Comparison of ENCODE assay signal across 24 cellular contexts in the genomic region with DNA sequence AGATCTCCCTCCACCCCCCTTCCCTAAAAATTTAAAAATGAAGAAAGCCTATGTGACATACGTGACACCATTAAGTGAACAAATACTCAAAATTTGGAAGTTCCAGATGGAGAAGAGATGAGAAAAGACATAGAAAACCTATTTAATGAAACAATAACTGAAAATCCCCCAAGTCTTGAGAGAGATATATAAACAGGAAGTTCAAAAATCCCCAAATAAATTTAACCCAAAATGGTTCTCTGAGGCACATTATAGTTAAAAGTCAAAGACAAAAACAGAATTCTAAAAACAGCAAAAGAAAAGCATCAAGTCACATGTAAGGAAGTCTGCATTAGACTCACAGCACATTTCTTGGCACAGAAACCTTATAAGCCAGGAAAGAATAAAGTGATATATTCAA.
A peak's percentile ranks its signal among the peaks of the same experiment; 100 is the strongest.
DNase-seq lines count a peak whose midpoint lies in the region; ATAC-seq and TF ChIP-seq lines count a peak whose summit lies in the region.
"Had no signal": no experiment of that assay in that cellular context is flagged by ENCODE, and none has a peak within 500 bp of the region (broad histone marks: within the 10 kb centered on the region; RNA-seq: fewer than 3 reads in every experiment).

No MANE protein-coding gene starts in this region.

- H3K36me3 ChIP-seq in DOHH2 (ENCODE audit: control insufficient read depth, low read length), result no peaks in the 10 kb centered on the region
- H3K36me3 ChIP-seq: BLaER1, HAP-1 had no signal

- no peaks in the 10 kb centered on the region for H3K27me3 ChIP-seq in DOHH2 (ENCODE audit: control insufficient read depth, low read length)
- H3K27me3 ChIP-seq in right cardiac atrium (ENCODE audit: control insufficient read depth, insufficient read depth), result no peaks in the 10 kb centered on the region
- H3K27me3 ChIP-seq: BLaER1 had no signal

- H3K27ac Mint-ChIP-seq in naive B cell, result peak overlapping the region in 5 of 6 donors; percentile 21 to 76 (median 67)
- H3K27ac Mint-ChIP-seq: CD4-positive, CD25-positive, alpha-beta regulatory T cell; HFFc6 had no signal

- H4K20me1 ChIP-seq in DOHH2 (ENCODE audit: control insufficient read depth, insufficient read depth, low read depth, low read length), result no peaks in the 10 kb centered on the region
- H4K20me1 ChIP-seq: BLaER1 had no signal

- 84% methylated on average over 1 of the region's 1 CpG for WGBS in right cardiac atrium

- intact Hi-C loops in right cardiac atrium (cut with DNase I), result no loop called here

- no peak for TF ChIP-seq CTCF in DOHH2 (IDR thresholded peaks at IDR 0.05; ENCODE audit: low read depth, low read length, poor library complexity, severe bottlenecking)

- H3K36me3 Mint-ChIP-seq in naive B cell, result peaks cover 23 to 30% of the 10 kb centered on the region in 2 donors
- H3K36me3 Mint-ChIP-seq: CD4-positive, CD25-positive, alpha-beta regulatory T cell had no signal

- peaks cover 19 to 55% (median 46%) of the 10 kb centered on the region in 7 donors for H3K9me3 Mint-ChIP-seq in naive B cell

- H3K4me1 ChIP-seq in DOHH2 (ENCODE audit: control insufficient read depth, low read length) (peaks cover 23% of the 10 kb centered on the region), right cardiac atrium (ENCODE audit: control insufficient read depth, insufficient read depth, low read length) (no peaks in the 10 kb centered on the region)
- H3K4me1 ChIP-seq: BLaER1, HAP-1 had no signal

- H3K4me2 ChIP-seq in DOHH2 (ENCODE audit: low read length), result peak overlapping the region; percentile 18
- H3K4me2 ChIP-seq: BLaER1 had no signal

- H3K27ac ChIP-seq in DOHH2 (ENCODE audit: low read depth, low read length) (peak overlapping the region; percentile 59), right cardiac atrium (ENCODE audit: low read length) (no peak overlapping the region)
- H3K27ac ChIP-seq: BLaER1, GM23248, RWPE1 had no signal

- ATAC-seq in HG02885 (IDR thresholded peaks at IDR 0.05; ENCODE audit: poor library complexity, unreplicated experiment) (peak; percentile 37), naive B cell (ENCODE audit: low read depth in 2 of 2) (peak; percentile 76 to 83), right cardiac atrium (no peak)
- ATAC-seq: HepG2, K562, Panc1 had no signal

- peak; percentile 11 for DNase-seq in NAMALWA (ENCODE audit: low spot score)
- no peak for DNase-seq in naive B cell
- no peak for DNase-seq in GM03348 (ENCODE audit: low spot score)
- no peak for DNase-seq in mucosa of gallbladder (ENCODE audit: low spot score)
- no peak for DNase-seq in right cardiac atrium
- DNase-seq in NCI-H2081 (lab: John Stamatoyannopoulos, UW), result no peak
- DNase-seq: 8988T; ACHN; CD4-positive, CD25-positive, alpha-beta regulatory T cell; DMS153; GM23248; HFFc6; NCI-H2029 treated with DMSO at 0.1 percent for 48 hours; NCI-H2227 treated with DMSO at 0.1 percent for 48 hours; NCI-H526 treated with DMSO at 0.1 percent for 48 hours; SHP77 had no signal

- H3K9me2 ChIP-seq in DOHH2 (replicated peaks; ENCODE audit: control insufficient read depth, low read length), result no peaks in the 10 kb centered on the region

- peaks cover 25 to 44% (median 33%) of the 10 kb centered on the region in 3 donors for H3K4me1 Mint-ChIP-seq in naive B cell
- H3K4me1 Mint-ChIP-seq: CD4-positive, CD25-positive, alpha-beta regulatory T cell had no signal

- H3K9me3 ChIP-seq in DOHH2 (ENCODE audit: control insufficient read depth, insufficient read depth, low read length) (peaks cover 16% of the 10 kb centered on the region; the same call in 1 of the 2 replicates), right cardiac atrium (ENCODE audit: control insufficient read depth, low read length) (no peaks in the 10 kb centered on the region)
- H3K9me3 ChIP-seq: HAP-1 had no signal

- H3F3A ChIP-seq in DOHH2 (ENCODE audit: control insufficient read depth, insufficient read depth), result no peaks in the 10 kb centered on the region

- H3K4me3 ChIP-seq in DOHH2 (ENCODE audit: low read length) (peak overlapping the region; percentile 29; the same call in 1 of the 2 replicates), right cardiac atrium (ENCODE audit: low read length) (no peak overlapping the region)
- H3K4me3 ChIP-seq: BLaER1, GM23248, HAP-1, K562 had no signal

- peak overlapping the region in 6 of 8 donors; percentile 9 to 65 (median 38) for H3K4me3 Mint-ChIP-seq in naive B cell
- H3K4me3 Mint-ChIP-seq: CD4-positive, CD25-positive, alpha-beta regulatory T cell; HFFc6 had no signal

- no peaks in the 10 kb centered on the region for H3K27me3 Mint-ChIP-seq in naive B cell
- H3K27me3 Mint-ChIP-seq: CD4-positive, CD25-positive, alpha-beta regulatory T cell had no signal

- H3K79me2 ChIP-seq in DOHH2 (ENCODE audit: control insufficient read depth, low read length), result no peaks in the 10 kb centered on the region

Comparison
In these comparisons a context has a peak if more than half of its experiments do, and no peak if none do; other contexts are left out.
1. ATAC-seq: peak in HG02885 (single experiment) and naive B cell (2 of 2); none in right cardiac atrium (0 of 2).